In genomic region chr2:70069049-70069448, GRCh38 we compare ENCODE assay signal across 8 cellular contexts. TPM values are rescaled to one million over a fixed set of nuclear protein-coding genes. Genes with fewer than 3 reads are reported as not detected.
DNase-seq lines count a peak whose midpoint lies in the region; TF ChIP-seq lines count a peak whose summit lies in the region.

No MANE protein-coding gene starts in this region.

- peak overlapping the region in 1 of 3 donors; percentile 17 for H3K9ac ChIP-seq in skeletal muscle tissue (ENCODE audit: low read depth in 1 of 3, low read length in 3 of 3)

- CTCF ChIA-PET in HEK293 (lab: Yijun Ruan, JAX), result interaction anchor here (0.6 to 4.6 kb wide), 6 partner anchors 22 to 156 kb away, joined by 3 to 49 read pairs (median 4); partner anchors contain the start of gene MXD1

- H3K4me3 ChIP-seq in GM06990 (replicated peaks; ENCODE audit: low read depth, low read length), result peak overlapping the region; percentile 12
- H3K4me3 ChIP-seq in HEK293 (ENCODE audit: low read depth, low read length), result no peak overlapping the region
- H3K4me3 ChIP-seq in ascending aorta, result no peak overlapping the region
- peak overlapping the region in 2 of 3 donors; percentile 6 to 19 for H3K4me3 ChIP-seq in skeletal muscle tissue (ENCODE audit: low read length in 3 of 3)

- no peak for TF ChIP-seq CTCF in GM06990 (IDR thresholded peaks at IDR 0.05; ENCODE audit: insufficient read depth, low read length, poor library complexity, severe bottlenecking)
- no peak for TF ChIP-seq CTCF in HEK293 (tag by site-specific recombination; IDR thresholded peaks at IDR 0.05)
- no peak for TF ChIP-seq CTCF in ascending aorta (IDR thresholded peaks at IDR 0.05)

- no peak overlapping the region for H3K27ac ChIP-seq in HEK293 (ENCODE audit: extremely low read depth, low read depth, low read length)
- H3K27ac ChIP-seq in ascending aorta, result peak overlapping the region; percentile 75 to 77
- peak overlapping the region; percentile 88 for H3K27ac ChIP-seq in skeletal muscle tissue (ENCODE audit: low read depth, low read length)

- H3K36me3 ChIP-seq in GM06990 (ENCODE audit: control insufficient read depth, insufficient read depth, low read length) (peaks cover 5% of the 10 kb centered on the region), HEK293 (ENCODE audit: control insufficient read depth in 2 of 2, insufficient read depth in 1 of 2, low read length in 2 of 2) (peaks cover 36 to 57% of the 10 kb centered on the region in 2 experiments), ascending aorta (peaks cover 22 to 32% of the 10 kb centered on the region in 2 donors), skeletal muscle tissue (ENCODE audit: control insufficient read depth in 3 of 3, insufficient read depth in 3 of 3, low read length in 3 of 3) (peaks cover 6 to 19% (median 8%) of the 10 kb centered on the region in 3 donors)

- intact Hi-C loops in ascending aorta (cut with DNase I), result loop anchor here (5.0 kb wide), 1 partner anchor 37 kb away; no protein-coding TSS in a partner anchor

- no peaks in the 10 kb centered on the region for H3K27me3 ChIP-seq in GM06990 (replicated peaks; ENCODE audit: control insufficient read depth, insufficient read depth, low read length)
- no peaks in the 10 kb centered on the region for H3K27me3 ChIP-seq in ascending aorta
- no peaks in the 10 kb centered on the region for H3K27me3 ChIP-seq in skeletal muscle tissue (ENCODE audit: control insufficient read depth in 3 of 3, insufficient read depth in 3 of 3, low read length in 3 of 3)

- DNase-seq in GM06990 (ENCODE audit: extremely low read depth, insufficient read length) (peak; percentile 55), T follicular helper cell (ENCODE audit: low read depth) (peak; percentile 58), ascending aorta (ENCODE audit: low spot score in 2 of 2) (no peak), hypothalamus (lab: John Stamatoyannopoulos, UW) (no peak), AML-193 (lab: John Stamatoyannopoulos, UW) (no peak), NCI-H1417 (lab: John Stamatoyannopoulos, UW) (no peak)

- no peaks in the 10 kb centered on the region for H3K9me3 ChIP-seq in HEK293 (ENCODE audit: control insufficient read depth, insufficient read depth, low read depth, low read length)
- H3K9me3 ChIP-seq in ascending aorta, result no peaks in the 10 kb centered on the region
- no peaks in the 10 kb centered on the region for H3K9me3 ChIP-seq in skeletal muscle tissue (ENCODE audit: control insufficient read depth in 3 of 3, low read length in 3 of 3)

- H3K4me1 ChIP-seq in HEK293 (ENCODE audit: control insufficient read depth, insufficient read depth, low read length) (no peaks in the 10 kb centered on the region), ascending aorta (peaks cover 0 to 16% of the 10 kb centered on the region in 2 donors), skeletal muscle tissue (ENCODE audit: control insufficient read depth in 3 of 3, insufficient read depth in 3 of 3, low read length in 3 of 3) (peaks cover 21 to 28% (median 25%) of the 10 kb centered on the region in 3 donors)

- POLR2A ChIA-PET in HEK293 (lab: Yijun Ruan, JAX), result interaction anchor here (0.6 to 2.7 kb wide), 2 partner anchors 155 to 321 kb away, joined by 6 to 30 read pairs; partner anchors contain the start of gene MXD1

TF ChIP-seq in HEK293, 187 proteins besides CTCF, POLR2A, EP300 and RAD21:
- TF ChIP-seq ZNF555 (tag by site-specific recombination; conservative IDR thresholded peaks at IDR 0.05) (no peak), ZNF350 (tag by site-specific recombination; IDR thresholded peaks at IDR 0.05) (no peak), ZSCAN30 (tag by site-specific recombination; IDR thresholded peaks at IDR 0.05) (no peak), SCRT2 (tag by site-specific recombination; IDR thresholded peaks at IDR 0.05) (peak; percentile 42), ZNF174 (tag by site-specific recombination; IDR thresholded peaks at IDR 0.05) (no peak), ZBTB21 (tag by site-specific recombination; IDR thresholded peaks at IDR 0.05) (no peak)
TF ChIP-seq in HEK293: peak in this region for 1.

RNA-seq across cellular contexts. Expression of gene PCBP1, which starts 18.2 kb away (rescaled TPM):
- total RNA-seq in ascending aorta (227 TPM), skeletal muscle tissue (45.4 TPM)

Comparison
In these comparisons a context has a peak if more than half of its experiments do, and no peak if none do; other contexts are left out.
1. DNase-seq: peak in GM06990 (single experiment) and T follicular helper cell (single experiment); none in ascending aorta (0 of 2), hypothalamus (0 of 51), AML-193 (0 of 2) and NCI-H1417 (0 of 3).
2. H3K4me3 ChIP-seq: peak in GM06990 (single experiment) and skeletal muscle tissue (2 of 3); none in HEK293 (single experiment) and ascending aorta (0 of 2).